ENCODE assay signal across 8 cellular contexts in genomic region chr11:73478737-73479347, GRCh38.
DNase-seq lines count a peak whose midpoint lies in the region; ATAC-seq and TF ChIP-seq lines count a peak whose summit lies in the region.

No MANE protein-coding gene starts in this region.

- H2AK5ac ChIP-seq in IMR-90 (ENCODE audit: low read depth, low read length) = no peak overlapping the region

- no peaks in the 10 kb centered on the region for H3K36me3 ChIP-seq in IMR-90 (ENCODE audit: control insufficient read depth, insufficient read depth, low read length)

- H2BK20ac ChIP-seq in IMR-90 (ENCODE audit: low read depth, low read length) = no peak overlapping the region

- POLR2A ChIA-PET in IMR-90 (lab: Charles Lee; ENCODE audit: unreplicated experiment) = no interaction called here

- peaks cover 3% of the 10 kb centered on the region for H3K4me1 ChIP-seq in IMR-90 (ENCODE audit: control insufficient read depth, insufficient read depth, low read length)

- H3K9me1 ChIP-seq in IMR-90 (ENCODE audit: insufficient read depth, low read length) = no peaks in the 10 kb centered on the region; the same call in 1 of the 2 replicates

- H3K27ac ChIP-seq in IMR-90 (ENCODE audit: insufficient read depth, low read length) = no peak overlapping the region
- no peak overlapping the region for H3K27ac ChIP-seq in VCaP

- H4K8ac ChIP-seq in IMR-90 (ENCODE audit: low read depth in 2 of 2, low read length in 2 of 2) = no peak overlapping the region

- in situ Hi-C loops in IMR-90 (cut with MboI; ENCODE audit: low sequenced_read_pairs) = no loop called here

- no peaks in the 10 kb centered on the region for H3K27me3 ChIP-seq in IMR-90 (ENCODE audit: control insufficient read depth, insufficient read depth, low read length)

- no peak overlapping the region for H3K56ac ChIP-seq in IMR-90 (ENCODE audit: extremely low read depth, insufficient read depth, low read length)

- H3K4me3 ChIP-seq in IMR-90 (ENCODE audit: insufficient read depth, low read depth, low read length) = no peak overlapping the region

- peak; percentile 74 for TF ChIP-seq CTCF in IMR-90 (conservative IDR thresholded peaks at IDR 0.05; ENCODE audit: low read depth, low read length)
- peak; percentile 92 for TF ChIP-seq CTCF in VCaP (conservative IDR thresholded peaks at IDR 0.05)

- H3K14ac ChIP-seq in IMR-90 (replicated peaks; ENCODE audit: low read depth, low read length) = no peak overlapping the region

- no peak overlapping the region for H3K4me2 ChIP-seq in IMR-90 (ENCODE audit: low read depth, low read length)

- no peak overlapping the region for H4K91ac ChIP-seq in IMR-90 (ENCODE audit: insufficient read depth, low read depth, low read length)

- peak; percentile 68 for TF ChIP-seq RAD21 in IMR-90 (IDR thresholded peaks at IDR 0.05; ENCODE audit: low read length)

- CTCF ChIA-PET in IMR-90 (lab: Yijun Ruan, JAX) = interaction anchor here (0.5 to 3.0 kb wide), 15 partner anchors 11 to 1271 kb away, joined by 3 to 18 read pairs (median 4); no protein-coding TSS in a partner anchor

- H3K4ac ChIP-seq in IMR-90 (ENCODE audit: low read depth, low read length) = no peak overlapping the region

- no peak overlapping the region for H2AFZ ChIP-seq in IMR-90 (replicated peaks; ENCODE audit: low read length, poor library complexity)

- H2AK9ac ChIP-seq in IMR-90 (replicated peaks; ENCODE audit: low read depth, low read length, poor library complexity) = no peak overlapping the region

- ATAC-seq in IMR-90 (ENCODE audit: low read depth) = peak; percentile 89
- ATAC-seq in GM18858 (IDR thresholded peaks at IDR 0.05; ENCODE audit: unreplicated experiment) = no peak
- no peak for ATAC-seq in HG02840 (IDR thresholded peaks at IDR 0.05; ENCODE audit: low FRiP score, unreplicated experiment)
- no peak for ATAC-seq in HG02870 (IDR thresholded peaks at IDR 0.05; ENCODE audit: unreplicated experiment)
- no peak for ATAC-seq in GM18498 (IDR thresholded peaks at IDR 0.05; ENCODE audit: unreplicated experiment)

- peaks cover 5% of the 10 kb centered on the region; the same call in 1 of the 2 replicates for H4K20me1 ChIP-seq in IMR-90 (ENCODE audit: insufficient read depth, low read length)

- H3K79me1 ChIP-seq in IMR-90 (ENCODE audit: low read depth in 1 of 2, low read length in 2 of 2) = peaks cover 10 to 13% of the 10 kb centered on the region in 2 experiments; a peak in 3 of 4 replicates

- BruUV-seq in IMR-90 (replicated peaks; lab: Mats Ljungman, UMichigan) = no TSS peak

- WGBS in IMR-90 (ENCODE audit: extremely low coverage in 2 of 2, insufficient read length in 1 of 2), 2 experiments = no CpG with 5 or more reads among the region's 1 CpG

- no peak overlapping the region for H3K23ac ChIP-seq in IMR-90 (ENCODE audit: low read depth, low read length)

- no peak overlapping the region for H2BK120ac ChIP-seq in IMR-90 (ENCODE audit: low read depth, low read length)

- H4K5ac ChIP-seq in IMR-90 (ENCODE audit: low read depth, low read length) = no peak overlapping the region

- no peaks in the 10 kb centered on the region; the same call in 1 of the 2 replicates for H3K9me3 ChIP-seq in IMR-90 (ENCODE audit: control insufficient read depth, insufficient read depth, low read length)

- H2BK15ac ChIP-seq in IMR-90 (ENCODE audit: low read depth, low read length) = no peak overlapping the region

- intact Hi-C loops in IMR-90 (cut with micrococcal nuclease) = loop anchor here (1.0 to 2.0 kb wide), 2 partner anchors 146 to 182 kb away; no protein-coding TSS in a partner anchor

- TF ChIP-seq POLR2A in IMR-90 (IDR thresholded peaks at IDR 0.05; ENCODE audit: low read depth, low read length) = no peak

- no peak overlapping the region for H2BK5ac ChIP-seq in IMR-90 (ENCODE audit: low read depth, low read length, poor library complexity, severe bottlenecking)

- DNase-seq in DMS 273 (lab: John Stamatoyannopoulos, UW; ENCODE audit: unreplicated experiment) (peak; percentile 45), IMR-90 (peak; percentile 42), kidney glomerular epithelial cell (lab: John Stamatoyannopoulos, UW) (peak; percentile 22)

- dilution Hi-C loops in IMR-90 (cut with HindIII; ENCODE audit: low sequenced_read_pairs, unreplicated experiment) = no loop called here

- no peak overlapping the region for H3K9ac ChIP-seq in IMR-90 (ENCODE audit: low read depth, low read length)

- no peak overlapping the region for H3K18ac ChIP-seq in IMR-90 (ENCODE audit: low read depth, low read length)

TF ChIP-seq in IMR-90, 13 proteins besides CTCF, POLR2A, EP300 and RAD21:
- TF ChIP-seq SMC3 (IDR thresholded peaks at IDR 0.05; ENCODE audit: low read depth, low read length) (peak; percentile 74), MAZ (IDR thresholded peaks at IDR 0.05; ENCODE audit: borderline replicate concordance, low read depth, low read length) (no peak), CEBPB (IDR thresholded peaks at IDR 0.05; ENCODE audit: low read depth, low read length) (peak; percentile 77)
